In the genomic region with DNA sequence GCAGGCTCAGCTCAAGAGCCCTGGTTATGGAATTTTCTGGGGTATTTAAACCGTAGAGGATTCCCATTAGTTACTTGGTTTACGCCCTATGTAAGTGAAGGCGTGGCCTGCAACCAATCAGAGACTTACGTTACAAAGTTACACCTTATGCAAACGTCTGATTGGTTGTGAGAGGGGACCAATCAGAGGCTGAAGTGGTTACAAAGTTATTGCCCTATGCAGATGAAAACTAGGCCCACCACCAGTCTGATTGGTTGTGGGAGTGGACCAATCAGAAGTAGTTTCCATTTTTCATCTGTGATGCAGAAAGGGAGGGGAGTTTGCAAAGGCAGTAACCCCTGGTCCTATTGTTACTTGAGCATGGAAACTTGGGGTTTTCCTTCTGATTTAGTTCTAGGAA, we compare ENCODE assay signal across 31 cellular contexts. TPM values are rescaled to one million over a fixed set of nuclear protein-coding genes. Genes with fewer than 3 reads are reported as not detected.
"Had no signal": no experiment of that assay in that cellular context is flagged by ENCODE, and none has a peak within 500 bp of the region (broad histone marks: within the 10 kb centered on the region; RNA-seq: fewer than 3 reads in every experiment).

No MANE protein-coding gene starts in this region.

- H3K27ac Mint-ChIP-seq: activated naive CD8-positive, alpha-beta T cell; natural killer cell; neural progenitor cell; stimulated activated naive B cell treated with anti-CD40 and anti-IgM and Interleukin-4, amounts not matched to agents 10 μg/mL and 1 μg/mL and 100 μg/mL, for 72 hours had no signal

- H3K27me3 Mint-ChIP-seq: activated naive CD8-positive, alpha-beta T cell; stimulated activated naive B cell treated with anti-CD40 and anti-IgM and Interleukin-4, amounts not matched to agents 10 μg/mL and 1 μg/mL and 100 μg/mL, for 72 hours had no signal

- ATAC-seq: activated CD4-positive, CD25-positive, alpha-beta regulatory T cell treated with anti-CD3 and anti-CD28 coated beads, Interleukin-2, amount 50 U/mL, for 24 hours; body of pancreas; gastrocnemius medialis; left lung; lower lobe of right lung; natural killer cell; right cardiac atrium; stimulated activated naive B cell treated with anti-CD40 and anti-IgM and Interleukin-4, amounts not matched to agents 10 μg/mL and 1 μg/mL and 100 μg/mL, for 72 hours had no signal

- H3K27me3 ChIP-seq: body of pancreas, colonic mucosa, gastrocnemius medialis, hepatocyte, left lung, neural progenitor cell, stomach, tibial nerve had no signal

- H3K4me1 ChIP-seq: body of pancreas, colonic mucosa, gastrocnemius medialis, left lung, lower lobe of right lung, stomach, tibial nerve had no signal

- H3K9me3 Mint-ChIP-seq: neural progenitor cell had no signal

- DNase-seq: activated CD4-positive, alpha-beta T cell treated with anti-CD3 and anti-CD28 coated beads for 48 hours; activated CD4-positive, alpha-beta T cell treated with anti-CD3 and anti-CD28 coated beads, Interleukin-2, amount 50 U/mL, for 48 hours; activated CD8-positive, alpha-beta memory T cell treated with anti-CD3 and anti-CD28 coated beads for 24 hours; activated effector memory CD4-positive, alpha-beta T cell treated with Interleukin-2 at 50 U/mL for 16 hours; activated naive CD4-positive, alpha-beta T cell treated with Interleukin-2 at 50 U/mL for 16 hours; anterior cingulate cortex; body of pancreas; colonic mucosa; effector memory CD4-positive, alpha-beta T cell; erythroblast; gastrocnemius medialis; glutamatergic neuron; left lung; lower lobe of right lung; mesenchymal stem cell; natural killer cell; posterior cingulate gyrus; right cardiac atrium; stimulated activated CD4-positive, alpha-beta T cell treated with anti-CD3 and anti-CD28 coated beads, Interleukin-15, amount 100 ng/mL, for 24 hours; stimulated activated CD4-positive, alpha-beta T cell treated with anti-CD3 and anti-CD28 coated beads, Interleukin-2, amount 100 ng/mL, for 24 hours; stimulated activated naive B cell treated with anti-CD40 and anti-IgM and Interleukin-4, amounts not matched to agents 10 μg/mL and 1 μg/mL and 100 μg/mL, for 72 hours; stomach had no signal

- H3K4me2 ChIP-seq: hepatocyte, neural progenitor cell had no signal

- H3K4me1 Mint-ChIP-seq: natural killer cell; neural progenitor cell; stimulated activated naive B cell treated with anti-CD40 and anti-IgM and Interleukin-4, amounts not matched to agents 10 μg/mL and 1 μg/mL and 100 μg/mL, for 72 hours had no signal

- H3K4me3 Mint-ChIP-seq: activated naive CD8-positive, alpha-beta T cell; natural killer cell; neural progenitor cell; stimulated activated naive B cell treated with anti-CD40 and anti-IgM and Interleukin-4, amounts not matched to agents 10 μg/mL and 1 μg/mL and 100 μg/mL, for 72 hours had no signal

- H3K9ac ChIP-seq: neural progenitor cell had no signal

- H3K27ac ChIP-seq: body of pancreas, colonic mucosa, gastrocnemius medialis, hepatocyte, left lung, lower lobe of right lung, stomach, tibial nerve, VCaP had no signal

- FAIRE-seq: islet of Langerhans had no signal

- H2AFZ ChIP-seq: hepatocyte, neural progenitor cell had no signal

- H3K79me2 ChIP-seq: hepatocyte had no signal

- H3K36me3 Mint-ChIP-seq: activated naive CD8-positive, alpha-beta T cell; neural progenitor cell; stimulated activated naive B cell treated with anti-CD40 and anti-IgM and Interleukin-4, amounts not matched to agents 10 μg/mL and 1 μg/mL and 100 μg/mL, for 72 hours had no signal

- H3K9me3 ChIP-seq: body of pancreas, colonic mucosa, gastrocnemius medialis, left lung, lower lobe of right lung, stomach, tibial nerve had no signal

RNA-seq across cellular contexts. Expression of gene DLGAP1, which starts 49.1 kb away (rescaled TPM):
- total RNA-seq: natural killer cell; osteoblast; T-helper 2 cell treated with Interferon-gamma antibody and Interleukin-4, amounts not matched to agents 100 ng/mL and 5 ng/mL, for 36 hours had no signal
